15 cellular contexts compared by ENCODE assay signal in the genomic region with DNA sequence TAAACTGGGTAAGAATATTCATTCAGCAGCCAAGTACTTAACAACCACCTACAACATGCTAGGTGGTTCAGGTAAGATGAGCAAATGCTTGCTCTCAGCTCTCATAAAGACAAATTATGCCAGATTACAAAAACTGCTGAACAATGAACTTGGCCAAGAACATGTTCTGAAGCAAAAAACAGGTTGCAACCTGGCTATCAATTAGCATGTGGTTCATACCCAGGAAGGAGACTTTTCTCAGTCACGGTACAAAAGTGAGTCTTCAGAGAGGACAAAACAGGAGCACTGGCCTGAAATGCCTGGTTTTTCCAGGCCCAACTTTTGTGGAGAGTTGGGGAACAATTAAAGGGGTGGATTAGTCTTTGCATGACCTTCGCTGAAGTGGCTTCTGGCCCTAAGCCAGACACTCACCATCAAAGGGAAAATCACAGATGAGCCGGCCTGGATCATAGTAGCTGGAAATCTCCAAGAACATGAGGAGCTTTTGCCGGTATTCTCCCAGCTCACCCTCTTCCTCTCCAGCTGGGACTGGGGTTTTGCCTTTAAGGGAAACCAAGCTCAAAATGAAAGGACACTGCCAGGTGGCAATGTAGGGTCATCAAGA. TPM values are rescaled to one million over a fixed set of nuclear protein-coding genes. Genes with fewer than 3 reads are reported as not detected.
"Had no signal": no experiment of that assay in that cellular context is flagged by ENCODE, and none has a peak within 500 bp of the region (broad histone marks: within the 10 kb centered on the region; RNA-seq: fewer than 3 reads in every experiment).

No MANE protein-coding gene starts in this region.

- H3K27me3 Mint-ChIP-seq: naive thymus-derived CD4-positive, alpha-beta T cell had no signal

- H3K27ac ChIP-seq: dorsolateral prefrontal cortex, gastrocnemius medialis, heart right ventricle, parathyroid adenoma had no signal

- DNase-seq: activated CD4-positive, alpha-beta T cell treated with anti-CD3 and anti-CD28 coated beads, Interleukin-2, amount 50 U/mL, for 48 hours; activated naive CD4-positive, alpha-beta T cell treated with anti-CD3 and anti-CD28 coated beads, Interleukin-2, amount 50 U/mL, for 16 hours; amniotic stem cell; dorsolateral prefrontal cortex; gastrocnemius medialis; heart right ventricle; kidney; naive thymus-derived CD4-positive, alpha-beta T cell; T-helper 2 cell; trophoblast cell had no signal

- H3K4me3 Mint-ChIP-seq: naive thymus-derived CD4-positive, alpha-beta T cell had no signal

- H3K9ac ChIP-seq: parathyroid adenoma had no signal

- H3K4me3 ChIP-seq: dorsolateral prefrontal cortex, gastrocnemius medialis, heart right ventricle had no signal

- H3K9me3 ChIP-seq: gastrocnemius medialis, heart right ventricle had no signal

- H3K9me3 Mint-ChIP-seq: naive thymus-derived CD4-positive, alpha-beta T cell had no signal

- ATAC-seq: activated CD4-positive, CD25-positive, alpha-beta regulatory T cell treated with anti-CD3 and anti-CD28 coated beads, Interleukin-2, amount 50 U/mL, for 24 hours; gastrocnemius medialis; heart right ventricle; naive thymus-derived CD4-positive, alpha-beta T cell had no signal

- H3K27me3 ChIP-seq: dorsolateral prefrontal cortex, gastrocnemius medialis, heart right ventricle had no signal

RNA-seq across cellular contexts. Expression of a gene that starts 7.6 kb away (rescaled TPM):
- total RNA-seq: fibroblast of lung; mononuclear cell; naive thymus-derived CD4-positive, alpha-beta T cell; skeletal muscle tissue had no signal
- polyA plus RNA-seq: fibroblast of lung; naive thymus-derived CD4-positive, alpha-beta T cell had no signal
